ENCODE assay signal across 19 cellular contexts in genomic region chr4:14693728-14694127, GRCh38.
A peak's percentile ranks its signal among the peaks of the same experiment; 100 is the strongest.
DNase-seq lines count a peak whose midpoint lies in the region; ATAC-seq, FAIRE-seq and TF ChIP-seq lines count a peak whose summit lies in the region.
"Had no signal": no experiment of that assay in that cellular context is flagged by ENCODE, and none has a peak within 500 bp of the region (broad histone marks: within the 10 kb centered on the region; RNA-seq: fewer than 3 reads in every experiment).

No MANE protein-coding gene starts in this region.

- in situ Hi-C loops in HepG2 (cut with HindIII; ENCODE audit: extremely low pct_ligation_motif_present, low pct_unique_long_range_greater_than_20kb) (no loop called here), K562 (cut with MboI) (no loop called here)

- no peak overlapping the region for H3K27ac ChIP-seq in HepG2 (ENCODE audit: extremely low read length, insufficient read depth, low read length)
- no peak overlapping the region for H3K27ac ChIP-seq in right lobe of liver
- no peak overlapping the region for H3K27ac ChIP-seq in K562 (ENCODE audit: extremely low read depth, low read depth, low read length)

- BruUV-seq in HepG2 (replicated peaks; lab: Mats Ljungman, UMichigan) (no TSS peak), K562 (replicated peaks; lab: Mats Ljungman, UMichigan) (no TSS peak)

- H3K4me1 Mint-ChIP-seq in HFFc6 (ENCODE audit: low read depth), result no peaks in the 10 kb centered on the region
- H3K4me1 Mint-ChIP-seq: CD4-positive, alpha-beta memory T cell; GM23338 had no signal

- H2AFZ ChIP-seq in HepG2 (ENCODE audit: low read length), result no peak overlapping the region
- H2AFZ ChIP-seq in K562 (ENCODE audit: low read depth, low read length), result no peak overlapping the region
- H2AFZ ChIP-seq: GM23338 had no signal

- TF ChIP-seq RAD21 in HepG2 (CRISPR knock-in tag; IDR thresholded peaks at IDR 0.05) (no peak), K562 (CRISPR knock-in tag; conservative IDR thresholded peaks at IDR 0.05 in 1 of 2, IDR thresholded peaks at IDR 0.05 in 1 of 2) (no peak)

- no peaks in the 10 kb centered on the region; the same call in 1 of the 2 replicates for H3K36me3 Mint-ChIP-seq in HFFc6 (ENCODE audit: low read depth)
- H3K36me3 Mint-ChIP-seq: CD4-positive, alpha-beta memory T cell had no signal

- no peak overlapping the region for H3K9ac ChIP-seq in HepG2 (ENCODE audit: insufficient read depth, low read depth, low read length)
- no peak overlapping the region for H3K9ac ChIP-seq in K562 (ENCODE audit: insufficient read depth in 1 of 2, low read depth in 2 of 2, low read length in 2 of 2)

- peaks cover 25% of the 10 kb centered on the region for H3K9me3 Mint-ChIP-seq in HFFc6

- H3K27me3 Mint-ChIP-seq in HFFc6 (ENCODE audit: insufficient read depth), result peaks cover 1% of the 10 kb centered on the region; the same call in 1 of the 2 replicates

- DNase-seq in HepG2 (ENCODE audit: low spot score), result no peak
- no peak for DNase-seq in right lobe of liver
- DNase-seq in K562 (ENCODE audit: extremely low read depth in 1 of 4, low spot score in 3 of 4), result no peak
- DNase-seq in superior temporal gyrus (ENCODE audit: extremely low spot score), result peak; percentile 29
- DNase-seq in HFFc6, result no peak
- no peak for DNase-seq in left lobe of liver (ENCODE audit: low spot score)
- DNase-seq: 8988T; C1 segment of cervical spinal cord; Calu3; CD4-positive, alpha-beta memory T cell; COR-L47; DMS153; DND-41; GDM1 had no signal

- CTCF ChIA-PET in HepG2 (lab: Yijun Ruan, JAX; ENCODE audit: low intra/inter-chr PET ratio, low total read pairs) (no interaction called here), K562 (lab: Yijun Ruan, JAX; ENCODE audit: low intra/inter-chr PET ratio) (no interaction called here)

- H3K4me2 ChIP-seq in HepG2 (ENCODE audit: low read depth, low read length) (no peak overlapping the region), K562 (ENCODE audit: insufficient read depth, low read length) (no peak overlapping the region)
- H3K4me2 ChIP-seq: GM23338 had no signal

- H3K4me1 ChIP-seq in HepG2 (ENCODE audit: insufficient read depth, low read length) (no peaks in the 10 kb centered on the region), right lobe of liver (no peaks in the 10 kb centered on the region), K562 (replicated peaks in 1 of 2; ENCODE audit: control insufficient read depth in 2 of 2, insufficient read depth in 2 of 2, low read length in 2 of 2) (no peaks in the 10 kb centered on the region)
- H3K4me1 ChIP-seq: HAP-1 had no signal

- H3K9me1 ChIP-seq in K562 (ENCODE audit: control insufficient read depth, insufficient read depth, low read length), result no peaks in the 10 kb centered on the region

- H3K4me3 ChIP-seq in HepG2 (replicated peaks in 1 of 3; ENCODE audit: insufficient read depth in 1 of 3, low read depth in 2 of 3, low read length in 3 of 3), result no peak overlapping the region
- no peak overlapping the region for H3K4me3 ChIP-seq in right lobe of liver
- H3K4me3 ChIP-seq in K562, result no peak overlapping the region
- H3K4me3 ChIP-seq: GM12878, GM23338, HAP-1 had no signal

- intact Hi-C loops in HepG2 (cut with micrococcal nuclease; ENCODE audit: unreplicated experiment), result no loop called here
- intact Hi-C loops in right lobe of liver (cut with DNase I), result no loop called here
- intact Hi-C loops in K562 (cut with micrococcal nuclease), result no loop called here

- H3K9me3 ChIP-seq in HepG2 (ENCODE audit: low read length), result peaks cover 85% of the 10 kb centered on the region
- H3K9me3 ChIP-seq in right lobe of liver, result no peaks in the 10 kb centered on the region
- H3K9me3 ChIP-seq in K562 (replicated peaks; ENCODE audit: control insufficient read depth, insufficient read depth, low read depth, low read length), result no peaks in the 10 kb centered on the region
- H3K9me3 ChIP-seq: HAP-1 had no signal

- H4K20me1 ChIP-seq in HepG2 (ENCODE audit: insufficient read depth, low read length) (no peaks in the 10 kb centered on the region), K562 (replicated peaks; ENCODE audit: control insufficient read depth, insufficient read depth, low read length) (no peaks in the 10 kb centered on the region)

- TF ChIP-seq POLR2A in HepG2 (IDR thresholded peaks at IDR 0.05; ENCODE audit: insufficient read depth in 1 of 2, low read depth in 2 of 2, low read length in 2 of 2) (no peak), right lobe of liver (IDR thresholded peaks at IDR 0.05) (no peak), K562 (conservative IDR thresholded peaks at IDR 0.05) (no peak)

- no peaks in the 10 kb centered on the region for H3K79me2 ChIP-seq in HepG2 (ENCODE audit: insufficient read depth, low read length)
- H3K79me2 ChIP-seq in K562 (ENCODE audit: control insufficient read depth, insufficient read depth, low read length), result no peaks in the 10 kb centered on the region

- POLR2A ChIA-PET in HepG2 (lab: Yijun Ruan, JAX) (no interaction called here), K562 (lab: Yijun Ruan, JAX) (no interaction called here)

- TF ChIP-seq EP300 in HepG2 (IDR thresholded peaks at IDR 0.05; ENCODE audit: low read depth in 2 of 2, low read length in 2 of 2) (no peak), HepG2 (CRISPR knock-in tag; IDR thresholded peaks at IDR 0.05; ENCODE audit: borderline replicate concordance) (no peak), K562 (IDR thresholded peaks at IDR 0.05; ENCODE audit: low read length) (no peak)

- H3K36me3 ChIP-seq in HepG2 (replicated peaks in 1 of 2; ENCODE audit: control insufficient read depth in 1 of 2, insufficient read depth in 2 of 2, low read length in 2 of 2), result no peaks in the 10 kb centered on the region
- H3K36me3 ChIP-seq in right lobe of liver, result no peaks in the 10 kb centered on the region
- H3K36me3 ChIP-seq in K562 (ENCODE audit: control insufficient read depth, insufficient read depth, low read length), result no peaks in the 10 kb centered on the region
- H3K36me3 ChIP-seq: HAP-1 had no signal

- no peak for ATAC-seq in HepG2
- ATAC-seq in right lobe of liver, result no peak
- ATAC-seq in K562, result no peak
- ATAC-seq in left lobe of liver, result no peak
- ATAC-seq: GM12878, GM23338 had no signal

- H3K4me3 Mint-ChIP-seq in HFFc6, result no peak overlapping the region
- H3K4me3 Mint-ChIP-seq: CD4-positive, alpha-beta memory T cell; GM23338 had no signal

- no peak for FAIRE-seq in HepG2 (lab: Jason Lieb, UNC)
- FAIRE-seq in K562 (lab: Jason Lieb, UNC), result no peak
- FAIRE-seq: GM12878, GM19239, H54 had no signal

- no peak for TF ChIP-seq CTCF in HepG2 (CRISPR knock-in tag; IDR thresholded peaks at IDR 0.05)
- no peak for TF ChIP-seq CTCF in right lobe of liver (IDR thresholded peaks at IDR 0.05)
- no peak for TF ChIP-seq CTCF in K562 (IDR thresholded peaks at IDR 0.05 in 2 of 3, conservative IDR thresholded peaks at IDR 0.05 in 1 of 3; ENCODE audit: insufficient read depth in 2 of 3, low read depth in 1 of 3, low read length in 3 of 3)
- TF ChIP-seq CTCF in HFFc6 (IDR thresholded peaks at IDR 0.05), result no peak

- no peak overlapping the region for H3K27ac Mint-ChIP-seq in HFFc6
- H3K27ac Mint-ChIP-seq: CD4-positive, alpha-beta memory T cell; GM23338 had no signal

- H3K27me3 ChIP-seq in HepG2 (ENCODE audit: control insufficient read depth in 1 of 2, insufficient read depth in 2 of 2, low read length in 2 of 2) (no peaks in the 10 kb centered on the region), right lobe of liver (no peaks in the 10 kb centered on the region), K562 (ENCODE audit: control insufficient read depth in 2 of 2, insufficient read depth in 2 of 2, low read length in 2 of 2) (no peaks in the 10 kb centered on the region)

TF ChIP-seq in HepG2, 621 proteins besides CTCF, POLR2A, EP300 and RAD21:
- TF ChIP-seq ZBTB38 (CRISPR knock-in tag; IDR thresholded peaks at IDR 0.05), result no peak
- peak; percentile 57; the same call in 1 of the 2 replicates for TF ChIP-seq MAFF (IDR thresholded peaks at IDR 0.05; ENCODE audit: low read depth, low read length)
- no peak for TF ChIP-seq SSRP1 (CRISPR knock-in tag; IDR thresholded peaks at IDR 0.05)
- TF ChIP-seq YEATS4 (CRISPR knock-in tag; IDR thresholded peaks at IDR 0.05; ENCODE audit: borderline replicate concordance), result no peak
- TF ChIP-seq MAFK (conservative IDR thresholded peaks at IDR 0.05 in 1 of 2, IDR thresholded peaks at IDR 0.05 in 1 of 2; ENCODE audit: low read length in 2 of 2), result peak in 1 of 2 experiments; percentile 75; a peak in 2 of 4 replicates
TF ChIP-seq in HepG2: peak in this region for 2.

TF ChIP-seq in K562, 482 proteins besides CTCF, POLR2A, EP300 and RAD21:
- TF ChIP-seq PATZ1 (CRISPR knock-in tag; IDR thresholded peaks at IDR 0.05; ENCODE audit: borderline replicate concordance) (no peak), FOXK1 (CRISPR knock-in tag; IDR thresholded peaks at IDR 0.05; ENCODE audit: borderline replicate concordance) (no peak), ZNF146 (CRISPR knock-in tag; IDR thresholded peaks at IDR 0.05; ENCODE audit: unreplicated experiment) (no peak), EZH2 (IDR thresholded peaks at IDR 0.05; ENCODE audit: borderline replicate concordance, low read depth, low read length) (no peak), YY1 (IDR thresholded peaks at IDR 0.05; ENCODE audit: borderline replicate concordance in 1 of 3, control insufficient read depth in 1 of 3, extremely low read depth in 1 of 3, insufficient read depth in 3 of 3, insufficient read length in 1 of 3, insufficient replicate concordance in 2 of 3, low read depth in 1 of 3, low read length in 2 of 3) (no peak), POLR2AphosphoS2 (IDR thresholded peaks at IDR 0.05; ENCODE audit: low read length) (no peak), GATA2 (CRISPR knock-in tag; IDR thresholded peaks at IDR 0.05) (no peak), MAFG (tag; conservative IDR thresholded peaks at IDR 0.05) (0 out of 2 replicates have a peak, but pooled peaks have one; percentile 5)

Comparison
In these comparisons a context has a peak if more than half of its experiments do, and no peak if none do; other contexts are left out.
1. Of the 241 proteins assayed by ChIP-seq in both HepG2 and K562: peak only in HepG2: MAFF; only in K562: MAFG; in both: none; in neither: 238; mixed calls (peak in some experiments, not most) for 1.